Comparison of ENCODE assay signal across 13 cellular contexts in the genomic region with DNA sequence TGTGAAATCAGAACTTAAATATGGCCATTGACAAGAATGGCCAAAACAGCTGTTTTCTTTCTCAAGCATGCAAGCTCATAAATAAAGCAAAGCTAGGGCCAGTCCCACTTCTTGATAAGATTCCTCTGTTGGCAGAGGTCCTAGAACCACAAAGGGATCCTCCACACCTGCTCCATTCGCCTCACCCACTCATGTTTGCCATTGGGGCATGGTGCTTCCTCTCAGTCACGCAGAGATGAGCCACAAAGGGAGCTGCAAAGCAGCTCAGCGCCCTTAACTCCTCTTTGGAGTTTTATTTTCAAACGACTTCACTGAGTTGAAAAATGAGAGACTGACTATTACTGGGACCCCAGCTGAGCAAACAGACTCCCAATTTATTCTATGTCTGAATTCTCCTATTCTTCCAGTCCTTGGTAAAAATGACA. TPM values are rescaled to one million over a fixed set of nuclear protein-coding genes. Genes with fewer than 3 reads are reported as not detected.
DNase-seq lines count a peak whose midpoint lies in the region; ATAC-seq and TF ChIP-seq lines count a peak whose summit lies in the region.
"Had no signal": no experiment of that assay in that cellular context is flagged by ENCODE, and none has a peak within 500 bp of the region (broad histone marks: within the 10 kb centered on the region; RNA-seq: fewer than 3 reads in every experiment).

No MANE protein-coding gene starts in this region.

- TF ChIP-seq CTCF in colonic mucosa (IDR thresholded peaks at IDR 0.05): no peak
- no peak for TF ChIP-seq CTCF in osteocyte (IDR thresholded peaks at IDR 0.05)
- TF ChIP-seq CTCF in right atrium auricular region (IDR thresholded peaks at IDR 0.05): no peak

- H3K36me3 ChIP-seq in colonic mucosa: no peaks in the 10 kb centered on the region
- no peaks in the 10 kb centered on the region for H3K36me3 ChIP-seq in right atrium auricular region

- H3K27ac Mint-ChIP-seq in osteocyte (ENCODE audit: unreplicated experiment): peak overlapping the region; percentile 65

- no peak overlapping the region for H3K4me3 Mint-ChIP-seq in osteocyte (ENCODE audit: unreplicated experiment)

- peak overlapping the region in 1 of 2 donors; percentile 8 for H3K9ac ChIP-seq in colonic mucosa (ENCODE audit: low read depth in 2 of 2, low read length in 2 of 2)

- peaks cover 3% of the 10 kb centered on the region for H3K36me3 Mint-ChIP-seq in osteocyte (ENCODE audit: unreplicated experiment)

- no peak overlapping the region for H3K4me3 ChIP-seq in colonic mucosa
- H3K4me3 ChIP-seq in right atrium auricular region: no peak overlapping the region

- H3K27ac ChIP-seq in colonic mucosa (peak overlapping the region; percentile 55), right atrium auricular region (no peak overlapping the region)

- no peaks in the 10 kb centered on the region for H3K27me3 Mint-ChIP-seq in osteocyte (ENCODE audit: unreplicated experiment)

- DNase-seq in DMS53 treated with DMSO at 0.1 percent for 48 hours (lab: John Stamatoyannopoulos, UW; ENCODE audit: unreplicated experiment) (peak; percentile 100), NCI-H2196 treated with DMSO at 0.1 percent for 48 hours (lab: John Stamatoyannopoulos, UW; ENCODE audit: unreplicated experiment) (peak; percentile 50), colonic mucosa (peak; percentile 81), osteocyte (ENCODE audit: extremely low spot score, unreplicated experiment) (no peak), right atrium auricular region (ENCODE audit: low spot score) (no peak), KBM-7 (no peak)
- DNase-seq: activated CD8-positive, alpha-beta memory T cell treated with anti-CD3 and anti-CD28 coated beads, Interleukin-2, amount 50 U/mL, for 4 hours; effector CD8-positive, alpha-beta T cell; retina; stimulated activated naive CD4-positive, alpha-beta T cell treated with Interleukin-2 at 50 U/mL for 16 hours; SW 1271 had no signal

- no peaks in the 10 kb centered on the region for H3K9me3 ChIP-seq in colonic mucosa
- H3K9me3 ChIP-seq in right atrium auricular region: no peaks in the 10 kb centered on the region

- in situ Hi-C loops in KBM-7 (cut with MboI; ENCODE audit: low pct_unique_long_range_greater_than_20kb, low sequenced_read_pairs): loop anchor here (25.0 kb wide), 2 partner anchors 246 to 771 kb away; no protein-coding TSS in a partner anchor

- H3K4me1 ChIP-seq in colonic mucosa: peaks cover 9% of the 10 kb centered on the region
- H3K4me1 ChIP-seq in right atrium auricular region: peaks cover 0 to 11% of the 10 kb centered on the region in 2 donors

- H3K9me3 Mint-ChIP-seq in osteocyte (ENCODE audit: unreplicated experiment): no peaks in the 10 kb centered on the region

- intact Hi-C loops in colonic mucosa (cut with DNase I): loop anchor here (10.0 kb wide), 1 partner anchor 749 kb away; no protein-coding TSS in a partner anchor

- H3K27me3 ChIP-seq in colonic mucosa (no peaks in the 10 kb centered on the region), right atrium auricular region (no peaks in the 10 kb centered on the region)

- ATAC-seq in HG03097 (IDR thresholded peaks at IDR 0.05; ENCODE audit: low FRiP score, unreplicated experiment): no peak
- ATAC-seq in HG02870 (IDR thresholded peaks at IDR 0.05; ENCODE audit: unreplicated experiment): no peak

- peaks cover 41% of the 10 kb centered on the region for H3K4me1 Mint-ChIP-seq in osteocyte (ENCODE audit: unreplicated experiment)

RNA-seq across cellular contexts. Expression of a gene that starts 16.6 kb away (rescaled TPM):
- total RNA-seq in colonic mucosa (10 to 100 TPM; 63.6 to 66.0 TPM), osteocyte (8.8 and 9.1 TPM in 2 replicates), right atrium auricular region (10 to 100 TPM; 16.5 to 28.0 TPM)

RNA-seq across cellular contexts. Expression of a gene that starts 23.5 kb away (rescaled TPM):
- total RNA-seq in colonic mucosa (10 to 100 TPM; 10.7 to 12.4 TPM), osteocyte (16.7 and 17.1 TPM in 2 replicates), right atrium auricular region (1 to 10 TPM; 6.2 to 8.0 TPM)

Comparison
In these comparisons a context has a peak if more than half of its experiments do, and no peak if none do; other contexts are left out.
1. DNase-seq: peak in DMS53 treated with DMSO at 0.1 percent for 48 hours (single experiment), NCI-H2196 treated with DMSO at 0.1 percent for 48 hours (single experiment) and colonic mucosa (single experiment); none in osteocyte (single experiment), right atrium auricular region (single experiment) and KBM-7 (single experiment).